ENCODE assay signal across 9 cellular contexts in the genomic region with DNA sequence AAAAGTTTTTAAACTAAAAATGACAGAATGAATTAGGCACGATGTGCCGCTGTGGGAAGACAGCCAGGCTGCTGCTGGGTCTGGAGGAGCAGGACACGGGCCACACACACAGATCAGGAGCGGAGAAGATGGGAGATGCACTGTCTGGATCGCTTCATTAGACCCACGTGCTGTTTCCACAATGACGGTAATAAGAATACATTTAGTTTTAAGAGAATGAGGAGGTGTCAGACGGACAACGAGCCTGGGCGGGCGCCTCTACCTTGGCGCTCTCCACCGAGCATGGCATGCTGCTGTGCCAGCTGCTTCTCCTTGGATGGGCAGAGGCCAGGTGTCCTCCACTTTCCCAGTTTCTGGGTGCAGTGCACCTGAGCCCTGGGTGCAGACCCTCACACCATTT. TPM values are rescaled to one million over a fixed set of nuclear protein-coding genes. Genes with fewer than 3 reads are reported as not detected.
DNase-seq lines count a peak whose midpoint lies in the region; ATAC-seq and TF ChIP-seq lines count a peak whose summit lies in the region.
"Not testable (repeated sequence)": the region's sequence is repeated elsewhere in the genome, so short reads cannot be mapped to it uniquely, and the experiment has no call there.
"Had no signal": no experiment of that assay in that cellular context is flagged by ENCODE, and none has a peak within 500 bp of the region (broad histone marks: within the 10 kb centered on the region; RNA-seq: fewer than 3 reads in every experiment).

No MANE protein-coding gene starts in this region.

- not testable (repeated sequence) for H3K27me3 ChIP-seq in lung (ENCODE audit: control insufficient read depth, insufficient read depth); sigmoid colon; upper lobe of right lung

- 83 to 89% methylated on average over 13 of the region's 13 CpGs for WGBS in lung, 2 donors
- 86 to 91% methylated on average over 13 of the region's 13 CpGs for WGBS in sigmoid colon, 2 donors

- not testable (repeated sequence) for H3K36me3 ChIP-seq in lung (ENCODE audit: control insufficient read depth in 2 of 2, insufficient read depth in 2 of 2, low read length in 2 of 2); sigmoid colon; upper lobe of right lung

- H3K27ac ChIP-seq in lung (ENCODE audit: low read depth in 1 of 2, low read length in 1 of 2); upper lobe of right lung: not testable (repeated sequence)
- H3K27ac ChIP-seq in sigmoid colon: peak overlapping the region in 1 of 4 donors; percentile 31

- not testable (repeated sequence) for TF ChIP-seq CTCF in lung (IDR thresholded peaks at IDR 0.05; ENCODE audit: control extremely low read depth, extremely low read depth); sigmoid colon (IDR thresholded peaks at IDR 0.05); upper lobe of right lung (IDR thresholded peaks at IDR 0.05)

- intact Hi-C loops in cardiac septum (cut with DNase I): loop anchor here (10.0 kb wide), 1 partner anchor 88 kb away; no protein-coding TSS in a partner anchor
- intact Hi-C loops in sigmoid colon (cut with DNase I); upper lobe of right lung (cut with DNase I): not testable (repeated sequence)

- TF ChIP-seq POLR2A in sigmoid colon (IDR thresholded peaks at IDR 0.05): not testable (repeated sequence)

- H3K4me3 ChIP-seq in lung, sigmoid colon, upper lobe of right lung: not testable (repeated sequence)

- not testable (repeated sequence) for TF ChIP-seq EP300 in sigmoid colon (IDR thresholded peaks at IDR 0.05)

- H3K9me3 ChIP-seq in lung (ENCODE audit: control insufficient read depth in 2 of 2, insufficient read depth in 1 of 2, low read length in 1 of 2); sigmoid colon; upper lobe of right lung: not testable (repeated sequence)

- DNase-seq in D341Med (ENCODE audit: low spot score) (peak; percentile 6), NCI-H2171 treated with DMSO at 0.1 percent for 48 hours (lab: John Stamatoyannopoulos, UW) (peak; percentile 20), cardiac septum (ENCODE audit: low spot score) (peak; percentile 74), lung (ENCODE audit: low spot score) (peak; percentile 33), sigmoid colon (peak; percentile 75), upper lobe of right lung (peak; percentile 27)
- DNase-seq in activated CD4-positive, alpha-beta T cell treated with anti-CD3 and anti-CD28 coated beads for 48 hours: peak; percentile 1
- DNase-seq in activated effector memory CD4-positive, alpha-beta T cell treated with anti-CD3 and anti-CD28 coated beads, Interleukin-2, amount 50 U/mL, for 16 hours: peak; percentile 59

- not testable (repeated sequence) for H3K4me1 ChIP-seq in lung (ENCODE audit: control insufficient read depth in 2 of 2, insufficient read depth in 2 of 2, low read length in 2 of 2); upper lobe of right lung
- H3K4me1 ChIP-seq in sigmoid colon: peaks cover 0 to 28% (median 12%) of the 10 kb centered on the region in 4 donors

- not testable (repeated sequence) for ATAC-seq in lung (ENCODE audit: insufficient read depth, low FRiP score); upper lobe of right lung

RNA-seq across cellular contexts. Expression of gene ZDHHC11B, which starts 11.6 kb away (rescaled TPM):
- total RNA-seq in cardiac septum (5.5 TPM), lung (10 to 100 TPM in 1 of 2 donors, 1 to 10 TPM in 1; 6.9 to 44.4 TPM), sigmoid colon (10 to 100 TPM in 1 of 4 donors, 1 to 10 TPM in 2, under 1 TPM in 1; 0.71 to 12.7 (median 2.4) TPM), upper lobe of right lung (8.0 TPM)
- polyA plus RNA-seq in lung (1 to 10 TPM; 3.1 to 5.2 TPM), sigmoid colon (1 to 10 TPM in 1 of 3 donors, under 1 TPM in 1, not detected in 1; 0.46 to 2.0 TPM)
- total RNA-seq: LHCN-M2 had no signal

Comparison
In these comparisons a context has a peak if more than half of its experiments do, and no peak if none do; other contexts are left out.
1. DNase-seq: peak in every context shown above with its lines; median percentile 75 in sigmoid colon; 74 in cardiac septum; 59 in activated effector memory CD4-positive, alpha-beta T cell treated with anti-CD3 and anti-CD28 coated beads, Interleukin-2, amount 50 U/mL, for 16 hours; 33 in lung; 27 in upper lobe of right lung; 20 in NCI-H2171 treated with DMSO at 0.1 percent for 48 hours; 6 in D341Med; 1 in activated CD4-positive, alpha-beta T cell treated with anti-CD3 and anti-CD28 coated beads for 48 hours.